In the genomic region with DNA sequence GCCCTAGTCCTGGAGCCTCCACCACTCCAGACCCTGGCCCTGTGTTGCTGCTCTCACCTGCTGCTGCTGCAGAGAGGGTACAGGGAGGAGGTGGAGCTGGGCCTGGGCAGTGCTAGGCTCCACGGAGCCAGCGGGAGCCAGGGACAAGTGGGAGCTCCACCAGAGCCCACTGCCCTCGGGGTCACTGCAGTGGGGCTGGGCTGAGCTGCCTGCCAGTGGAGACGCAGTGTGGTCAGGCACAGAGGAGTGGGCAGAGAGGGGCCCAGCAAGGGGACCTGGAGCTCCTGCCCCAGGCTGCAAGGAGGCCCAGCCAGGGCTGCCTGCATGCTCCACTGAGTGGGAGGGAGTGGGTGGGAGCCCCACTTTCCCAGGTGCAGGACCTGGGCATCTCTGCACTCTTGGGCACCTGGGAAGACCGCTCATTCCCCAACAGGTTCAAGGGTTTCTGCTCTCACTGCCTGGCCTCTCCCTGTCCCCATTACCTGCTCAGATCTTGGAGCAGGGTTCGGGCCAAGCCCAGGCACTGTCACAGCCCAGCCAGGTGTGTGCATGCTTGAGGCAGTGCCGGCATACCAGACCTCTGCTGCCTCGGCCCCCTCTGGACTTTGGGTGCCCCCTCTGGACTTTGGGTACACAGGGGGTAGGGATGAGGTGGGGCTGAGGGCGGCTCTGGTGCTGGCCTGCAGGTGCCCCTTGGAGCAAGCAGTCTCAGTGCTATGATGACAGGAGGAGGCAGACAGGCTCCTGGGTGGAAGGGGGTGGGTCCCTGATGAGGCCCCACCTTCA, we compare ENCODE assay signal across 8 cellular contexts.
"Had no signal": no experiment of that assay in that cellular context is flagged by ENCODE, and none has a peak within 500 bp of the region (broad histone marks: within the 10 kb centered on the region; RNA-seq: fewer than 3 reads in every experiment).

No MANE protein-coding gene starts in this region.

- H3K9ac ChIP-seq: KMS-11 had no signal

- DNase-seq: HFFc6, IMR-90 had no signal

- H2AFZ ChIP-seq: GM23338 had no signal

- ATAC-seq: GM23338, HCT116, K562 had no signal

- H3K4me2 ChIP-seq: GM23338, KMS-11 had no signal

- H3K27ac ChIP-seq: KMS-11 had no signal

- H3K36me3 ChIP-seq: HAP-1 had no signal

- H3K27ac Mint-ChIP-seq: GM23338, HFFc6 had no signal

- H3K4me3 ChIP-seq: GM23338, HAP-1, K562 had no signal

- H3K4me3 Mint-ChIP-seq: GM23338, HFFc6 had no signal

- H3K9me3 ChIP-seq: HAP-1 had no signal

- FAIRE-seq: HTR-8/SVneo, K562 had no signal
